Comparison of ENCODE assay signal across 22 cellular contexts in the genomic region with DNA sequence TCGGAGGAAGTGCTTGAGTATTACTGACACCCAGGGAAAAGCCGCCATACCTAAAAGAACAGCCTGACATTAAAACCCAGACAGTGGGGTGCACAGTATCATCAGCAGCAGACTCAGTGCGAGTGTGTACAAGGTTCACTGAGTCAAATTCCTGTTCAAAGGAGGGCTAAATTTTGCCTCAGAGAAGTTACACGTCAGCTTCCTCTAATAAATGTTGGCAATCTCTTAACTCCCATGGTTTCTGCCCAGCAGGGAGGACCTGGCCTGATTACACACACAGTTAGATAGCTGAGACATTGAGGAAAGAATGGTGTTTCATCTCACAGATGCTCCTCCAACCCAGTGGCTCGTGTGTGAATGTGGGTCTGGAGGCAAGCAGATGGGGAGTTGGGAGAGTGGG.
"Had no signal": no experiment of that assay in that cellular context is flagged by ENCODE, and none has a peak within 500 bp of the region (broad histone marks: within the 10 kb centered on the region; RNA-seq: fewer than 3 reads in every experiment).

No MANE protein-coding gene starts in this region.

- H3K9me2 ChIP-seq: SK-N-SH had no signal

- H3K4me1 Mint-ChIP-seq: activated naive CD4-positive, alpha-beta T cell treated with anti-CD3 and anti-CD28 coated beads, Interleukin-2, amount 10 ng/mL, durations not matched to agents 7 days and 5 days; central memory CD8-positive, alpha-beta T cell had no signal

- H3K79me2 ChIP-seq: hepatocyte had no signal

- H3K27me3 ChIP-seq: body of pancreas, esophagus muscularis mucosa, hepatocyte, suprapubic skin, transverse colon, vagina had no signal

- H3K4me2 ChIP-seq: hepatocyte, SK-N-SH had no signal

- H2AFZ ChIP-seq: hepatocyte had no signal

- ATAC-seq: body of pancreas had no signal

- H3K4me1 ChIP-seq: body of pancreas, esophagus muscularis mucosa, suprapubic skin, transverse colon, vagina had no signal

- H3K27me3 Mint-ChIP-seq: activated CD4-positive, alpha-beta memory T cell treated with anti-CD3 and anti-CD28 coated beads for 36 hours; activated naive CD4-positive, alpha-beta T cell treated with anti-CD3 and anti-CD28 coated beads, Interleukin-2, amount 10 ng/mL, durations not matched to agents 7 days and 5 days; activated T-cell treated with anti-CD3 and anti-CD28 coated beads, Interleukin-2, amount 50 U/mL, for 24 hours; dendritic cell treated with granulocyte-macrophage colony-stimulating factor and Interleukin-4, amounts not matched to agents 40 ng/mL and 50 ng/mL, for 4 days; stimulated activated naive CD8-positive, alpha-beta T cell treated with anti-CD3 and anti-CD28 coated beads, Interleukin-15, Interleukin-2, amounts not matched to agents 100 ng/mL and 50 ng/mL, for 24 hours had no signal

- H3K9me3 Mint-ChIP-seq: activated CD4-positive, alpha-beta memory T cell treated with anti-CD3 and anti-CD28 coated beads for 36 hours; activated naive CD4-positive, alpha-beta T cell treated with anti-CD3 and anti-CD28 coated beads, Interleukin-2, amount 10 ng/mL, durations not matched to agents 7 days and 5 days; activated T-cell treated with anti-CD3 and anti-CD28 coated beads, Interleukin-2, amount 50 U/mL, for 24 hours; central memory CD8-positive, alpha-beta T cell; dendritic cell treated with granulocyte-macrophage colony-stimulating factor and Interleukin-4, amounts not matched to agents 40 ng/mL and 50 ng/mL, for 4 days; nephron; stimulated activated naive CD8-positive, alpha-beta T cell treated with anti-CD3 and anti-CD28 coated beads, Interleukin-15, Interleukin-2, amounts not matched to agents 100 ng/mL and 50 ng/mL, for 24 hours; T-helper 2 cell treated with Interferon-gamma antibody and Interleukin-4, amounts not matched to agents 5 μg/mL and 100 μg/mL, for 36 hours had no signal

- H3K4me3 Mint-ChIP-seq: activated CD4-positive, alpha-beta memory T cell treated with anti-CD3 and anti-CD28 coated beads for 36 hours; activated naive CD4-positive, alpha-beta T cell treated with anti-CD3 and anti-CD28 coated beads, Interleukin-2, amount 10 ng/mL, durations not matched to agents 7 days and 5 days; activated T-cell treated with anti-CD3 and anti-CD28 coated beads, Interleukin-2, amount 50 U/mL, for 24 hours; central memory CD8-positive, alpha-beta T cell; dendritic cell treated with granulocyte-macrophage colony-stimulating factor and Interleukin-4, amounts not matched to agents 40 ng/mL and 50 ng/mL, for 4 days; nephron; stimulated activated naive CD8-positive, alpha-beta T cell treated with anti-CD3 and anti-CD28 coated beads, Interleukin-15, Interleukin-2, amounts not matched to agents 100 ng/mL and 50 ng/mL, for 24 hours; T-helper 2 cell treated with Interferon-gamma antibody and Interleukin-4, amounts not matched to agents 5 μg/mL and 100 μg/mL, for 36 hours had no signal

- H3K9me3 ChIP-seq: body of pancreas, esophagus muscularis mucosa, SK-N-SH, suprapubic skin, transverse colon, vagina had no signal

- H3K4me3 ChIP-seq: body of pancreas, esophagus muscularis mucosa, hepatocyte, suprapubic skin, transverse colon, vagina had no signal

- DNase-seq: activated CD4-positive, alpha-beta memory T cell treated with anti-CD3 and anti-CD28 coated beads for 36 hours; activated effector memory CD4-positive, alpha-beta T cell treated with Interleukin-2 at 50 U/mL for 16 hours; activated naive CD4-positive, alpha-beta T cell treated with anti-CD3 and anti-CD28 coated beads, Interleukin-2, amount 10 ng/mL, durations not matched to agents 7 days and 5 days; activated T-cell treated with anti-CD3 and anti-CD28 coated beads, Interleukin-2, amount 50 U/mL, for 24 hours; body of pancreas; effector CD8-positive, alpha-beta T cell; midbrain; nucleus accumbens; retina; stimulated activated CD4-positive, alpha-beta T cell treated with anti-CD3 and anti-CD28 coated beads, Interleukin-12 subunit alpha, Interleukin-12 subunit beta, amount 100 ng/mL, for 4 hours; stimulated activated CD4-positive, alpha-beta T cell treated with anti-CD3 and anti-CD28 coated beads, Interleukin-1b, Interleukin-23, amount 100 ng/mL, for 48 hours; transverse colon had no signal

- H3K36me3 Mint-ChIP-seq: activated naive CD4-positive, alpha-beta T cell treated with anti-CD3 and anti-CD28 coated beads, Interleukin-2, amount 10 ng/mL, durations not matched to agents 7 days and 5 days had no signal

- H3K9ac ChIP-seq: SK-N-SH had no signal

- H3K27ac ChIP-seq: body of pancreas, esophagus muscularis mucosa, hepatocyte, suprapubic skin, transverse colon, vagina had no signal

- H3K27ac Mint-ChIP-seq: activated CD4-positive, alpha-beta memory T cell treated with anti-CD3 and anti-CD28 coated beads for 36 hours; activated naive CD4-positive, alpha-beta T cell treated with anti-CD3 and anti-CD28 coated beads, Interleukin-2, amount 10 ng/mL, durations not matched to agents 7 days and 5 days; activated T-cell treated with anti-CD3 and anti-CD28 coated beads, Interleukin-2, amount 50 U/mL, for 24 hours; nephron; stimulated activated naive CD8-positive, alpha-beta T cell treated with anti-CD3 and anti-CD28 coated beads, Interleukin-15, Interleukin-2, amounts not matched to agents 100 ng/mL and 50 ng/mL, for 24 hours; T-helper 2 cell treated with Interferon-gamma antibody and Interleukin-4, amounts not matched to agents 5 μg/mL and 100 μg/mL, for 36 hours had no signal
